11 cellular contexts compared by ENCODE assay signal in the genomic region with DNA sequence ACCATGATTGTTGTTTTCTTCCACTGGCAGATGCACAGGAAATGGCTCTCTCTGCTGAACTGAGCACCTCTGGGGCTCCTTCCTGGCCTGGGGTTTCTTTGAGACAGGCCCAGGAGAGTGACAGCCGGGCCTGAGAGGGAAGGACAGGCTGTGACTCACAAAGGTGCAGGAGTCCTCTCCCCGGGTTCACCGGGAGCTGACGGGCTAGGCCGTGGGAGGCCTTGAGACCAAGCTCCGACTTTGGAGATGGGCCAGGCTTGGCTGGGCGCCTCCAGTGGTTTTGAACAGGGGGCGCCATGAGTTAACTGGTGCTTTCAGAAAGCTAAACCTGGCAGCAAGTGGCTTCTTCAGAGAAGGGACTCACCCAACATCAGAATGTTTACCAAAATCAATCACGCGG.
A peak's percentile ranks its signal among the peaks of the same experiment; 100 is the strongest.
DNase-seq lines count a peak whose midpoint lies in the region; ATAC-seq and TF ChIP-seq lines count a peak whose summit lies in the region.
"Had no signal": no experiment of that assay in that cellular context is flagged by ENCODE, and none has a peak within 500 bp of the region (broad histone marks: within the 10 kb centered on the region; RNA-seq: fewer than 3 reads in every experiment).

No MANE protein-coding gene starts in this region.

- CTCF ChIA-PET in HEK293T (lab: Yijun Ruan, JAX): interaction anchor here (0.7 to 1.1 kb wide), 2 partner anchors 36 to 259 kb away, joined by 3 read pairs; no protein-coding TSS in a partner anchor

- peaks cover 7% of the 10 kb centered on the region for H3K4me1 ChIP-seq in DND-41 (ENCODE audit: insufficient read depth, low read length)
- no peaks in the 10 kb centered on the region for H3K4me1 ChIP-seq in lower lobe of right lung
- H3K4me1 ChIP-seq: tibial nerve had no signal

- POLR2A ChIA-PET in HEK293T (lab: Yijun Ruan, JAX): no interaction called here

- DNase-seq in DND-41 (peak; percentile 15), HEK293T (ENCODE audit: extremely low spot score) (peak; percentile 47), WERI-Rb-1 (no peak), lower lobe of right lung (peak; percentile 24), UCSD-AML1 (lab: John Stamatoyannopoulos, UW; ENCODE audit: unreplicated experiment) (no peak)
- DNase-seq: brain microvascular endothelial cell, NCI-H2171 treated with DMSO at 0.1 percent for 48 hours had no signal

- no peaks in the 10 kb centered on the region for H4K20me1 ChIP-seq in DND-41 (ENCODE audit: insufficient read depth, low read length)

- H3K36me3 ChIP-seq in DND-41 (ENCODE audit: insufficient read depth, low read length) (no peaks in the 10 kb centered on the region), WERI-Rb-1 (no peaks in the 10 kb centered on the region), lower lobe of right lung (no peaks in the 10 kb centered on the region)
- H3K36me3 ChIP-seq: brain microvascular endothelial cell, tibial nerve had no signal

- peak; percentile 55 for ATAC-seq in DND-41 (ENCODE audit: insufficient read depth, low read depth)
- ATAC-seq in lower lobe of right lung: no peak
- ATAC-seq in HG03432 (IDR thresholded peaks at IDR 0.05; ENCODE audit: unreplicated experiment): no peak
- no peak for ATAC-seq in GM21367 (IDR thresholded peaks at IDR 0.05; ENCODE audit: unreplicated experiment)
- no peak for ATAC-seq in HG03139 (IDR thresholded peaks at IDR 0.05; ENCODE audit: unreplicated experiment)

- H3K27ac ChIP-seq in DND-41 (ENCODE audit: low read length) (no peak overlapping the region), WERI-Rb-1 (no peak overlapping the region), lower lobe of right lung (no peak overlapping the region)
- H3K27ac ChIP-seq: brain microvascular endothelial cell, tibial nerve had no signal

- intact Hi-C loops in lower lobe of right lung (cut with DNase I): no loop called here

- no peaks in the 10 kb centered on the region for H3K79me2 ChIP-seq in DND-41 (ENCODE audit: insufficient read depth, low read length)

- TF ChIP-seq CTCF in DND-41 (IDR thresholded peaks at IDR 0.05; ENCODE audit: borderline replicate concordance, extremely low read depth, low read length, poor library complexity, severe bottlenecking) (no peak), WERI-Rb-1 (IDR thresholded peaks at IDR 0.05; ENCODE audit: low read depth, low read length) (0 out of 2 replicates have a peak, but pooled peaks have one; percentile 22), lower lobe of right lung (IDR thresholded peaks at IDR 0.05) (no peak)

- H3K9me3 ChIP-seq in DND-41 (ENCODE audit: insufficient read depth, low read length, severe bottlenecking) (no peaks in the 10 kb centered on the region), WERI-Rb-1 (ENCODE audit: severe bottlenecking) (no peaks in the 10 kb centered on the region), lower lobe of right lung (no peaks in the 10 kb centered on the region)

- H3K4me3 ChIP-seq in DND-41 (ENCODE audit: low read depth in 1 of 2, low read length in 2 of 2) (no peak overlapping the region), WERI-Rb-1 (ENCODE audit: low read depth, low read length) (no peak overlapping the region), lower lobe of right lung (no peak overlapping the region)
- H3K4me3 ChIP-seq: tibial nerve had no signal

- H3K4me2 ChIP-seq in DND-41 (ENCODE audit: insufficient read depth, low read length): no peak overlapping the region

- H3K9ac ChIP-seq in DND-41 (ENCODE audit: low read depth, low read length): no peak overlapping the region

- no peaks in the 10 kb centered on the region for H3K27me3 ChIP-seq in DND-41 (ENCODE audit: insufficient read depth, low read length, poor library complexity)
- no peaks in the 10 kb centered on the region for H3K27me3 ChIP-seq in WERI-Rb-1 (ENCODE audit: insufficient read depth, low read depth, severe bottlenecking)
- peaks cover 7% of the 10 kb centered on the region for H3K27me3 ChIP-seq in lower lobe of right lung (ENCODE audit: low read depth)
- H3K27me3 ChIP-seq: brain microvascular endothelial cell, tibial nerve had no signal

- no peak overlapping the region; the same call in 1 of the 2 replicates for H2AFZ ChIP-seq in DND-41 (ENCODE audit: low read depth, low read length)

TF ChIP-seq in HEK293T, 16 proteins besides CTCF, POLR2A, EP300 and RAD21:
- TF ChIP-seq CTBP1 (IDR thresholded peaks at IDR 0.05; ENCODE audit: borderline replicate concordance): no peak
- TF ChIP-seq L3MBTL2 (conservative IDR thresholded peaks at IDR 0.05): no peak
- TF ChIP-seq FOXM1 (IDR thresholded peaks at IDR 0.05; ENCODE audit: borderline replicate concordance): no peak
- TF ChIP-seq, protein P1, sequence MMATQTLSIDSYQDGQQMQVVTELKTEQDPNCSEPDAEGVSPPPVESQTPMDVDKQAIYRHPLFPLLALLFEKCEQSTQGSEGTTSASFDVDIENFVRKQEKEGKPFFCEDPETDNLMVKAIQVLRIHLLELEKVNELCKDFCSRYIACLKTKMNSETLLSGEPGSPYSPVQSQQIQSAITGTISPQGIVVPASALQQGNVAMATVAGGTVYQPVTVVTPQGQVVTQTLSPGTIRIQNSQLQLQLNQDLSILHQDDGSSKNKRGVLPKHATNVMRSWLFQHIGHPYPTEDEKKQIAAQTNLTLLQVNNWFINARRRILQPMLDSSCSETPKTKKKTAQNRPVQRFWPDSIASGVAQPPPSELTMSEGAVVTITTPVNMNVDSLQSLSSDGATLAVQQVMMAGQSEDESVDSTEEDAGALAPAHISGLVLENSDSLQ (IDR thresholded peaks at IDR 0.05): no peak

Comparison
In these comparisons a context has a peak if more than half of its experiments do, and no peak if none do; other contexts are left out.
1. DNase-seq: peak in DND-41 (single experiment), HEK293T (single experiment) and lower lobe of right lung (single experiment); none in WERI-Rb-1 (single experiment) and UCSD-AML1 (single experiment).